Comparison of ENCODE assay signal across 22 cellular contexts in genomic region chr12:21483531-21483930, GRCh38. TPM values are rescaled to one million over a fixed set of nuclear protein-coding genes. Genes with fewer than 3 reads are reported as not detected.
A peak's percentile ranks its signal among the peaks of the same experiment; 100 is the strongest.
DNase-seq lines count a peak whose midpoint lies in the region; ATAC-seq and FAIRE-seq lines count a peak whose summit lies in the region.
"Had no signal": no experiment of that assay in that cellular context is flagged by ENCODE, and none has a peak within 500 bp of the region (broad histone marks: within the 10 kb centered on the region; RNA-seq: fewer than 3 reads in every experiment).

No MANE protein-coding gene starts in this region.

- ATAC-seq in HG03095 (IDR thresholded peaks at IDR 0.05; ENCODE audit: unreplicated experiment) = no peak
- ATAC-seq: esophagus mucosa, gastroesophageal sphincter had no signal

- H3K4me1 Mint-ChIP-seq in T-helper 2 cell treated with Interferon-gamma antibody and Interleukin-4, amounts not matched to agents 5 μg/mL and 100 μg/mL, for 36 hours (ENCODE audit: low read depth) = peaks cover 10% of the 10 kb centered on the region

- FAIRE-seq in frontal cortex (lab: Jason Lieb, UNC) = no peak

- peaks cover 23% of the 10 kb centered on the region for H3K36me3 Mint-ChIP-seq in T-helper 2 cell treated with Interferon-gamma antibody and Interleukin-4, amounts not matched to agents 5 μg/mL and 100 μg/mL, for 36 hours (ENCODE audit: low read depth)

- no peaks in the 10 kb centered on the region for H3K27me3 Mint-ChIP-seq in T-helper 2 cell treated with Interferon-gamma antibody and Interleukin-4, amounts not matched to agents 5 μg/mL and 100 μg/mL, for 36 hours (ENCODE audit: low read depth)
- H3K27me3 Mint-ChIP-seq: activated CD4-positive, alpha-beta T cell treated with anti-CD3 and anti-CD28 coated beads, Interleukin-2, amount 10 ng/mL, durations not matched to agents 7 days and 5 days had no signal

- no peak overlapping the region for H3K4me3 Mint-ChIP-seq in T-helper 2 cell treated with Interferon-gamma antibody and Interleukin-4, amounts not matched to agents 5 μg/mL and 100 μg/mL, for 36 hours
- H3K4me3 Mint-ChIP-seq: activated CD4-positive, alpha-beta T cell treated with anti-CD3 and anti-CD28 coated beads, Interleukin-2, amount 10 ng/mL, durations not matched to agents 7 days and 5 days had no signal

- DNase-seq in DMS153 treated with DMSO at 0.1 percent for 48 hours (lab: John Stamatoyannopoulos, UW; ENCODE audit: unreplicated experiment) (peak; percentile 79), NCI-H1092 (lab: John Stamatoyannopoulos, UW) (peak; percentile 75), NCI-H2081 treated with DMSO at 0.1 percent for 48 hours (lab: John Stamatoyannopoulos, UW) (peak; percentile 57), NCI-H748 (lab: John Stamatoyannopoulos, UW; ENCODE audit: unreplicated experiment) (peak; percentile 85), DMS114 treated with DMSO at 0.1 percent for 48 hours (lab: John Stamatoyannopoulos, UW; ENCODE audit: unreplicated experiment) (no peak), frontal cortex (ENCODE audit: low spot score in 2 of 2) (no peak)
- DNase-seq in T-helper 2 cell treated with Interferon-gamma antibody and Interleukin-4, amounts not matched to agents 5 μg/mL and 100 μg/mL, for 36 hours (ENCODE audit: low spot score) = no peak
- DNase-seq: activated CD4-positive, alpha-beta T cell treated with anti-CD3 and anti-CD28 coated beads, Interleukin-2, amount 10 ng/mL, durations not matched to agents 7 days and 5 days; activated CD8-positive, alpha-beta memory T cell treated with anti-CD3 and anti-CD28 coated beads, Interleukin-2, amount 50 U/mL, for 4 hours; BE2C; COR-L47; effector CD4-positive, alpha-beta T cell; kidney; NCI-H526; nucleus accumbens; PC-9; spleen; T-helper 1 cell; upper lobe of left lung had no signal

- no peaks in the 10 kb centered on the region for H3K9me3 Mint-ChIP-seq in T-helper 2 cell treated with Interferon-gamma antibody and Interleukin-4, amounts not matched to agents 5 μg/mL and 100 μg/mL, for 36 hours
- H3K9me3 Mint-ChIP-seq: activated CD4-positive, alpha-beta T cell treated with anti-CD3 and anti-CD28 coated beads, Interleukin-2, amount 10 ng/mL, durations not matched to agents 7 days and 5 days had no signal

- no peak overlapping the region for H3K27ac Mint-ChIP-seq in T-helper 2 cell treated with Interferon-gamma antibody and Interleukin-4, amounts not matched to agents 5 μg/mL and 100 μg/mL, for 36 hours
- H3K27ac Mint-ChIP-seq: activated CD4-positive, alpha-beta T cell treated with anti-CD3 and anti-CD28 coated beads, Interleukin-2, amount 10 ng/mL, durations not matched to agents 7 days and 5 days had no signal

RNA-seq across cellular contexts. Expression of gene RECQL, which starts 17.9 kb away (rescaled TPM):
- 33.0 TPM for total RNA-seq in frontal cortex

RNA-seq across cellular contexts. Expression of gene GOLT1B, which starts 18.1 kb away (rescaled TPM):
- 47.7 TPM for total RNA-seq in frontal cortex

RNA-seq across cellular contexts. Expression of gene SPX, which starts 42.6 kb away (rescaled TPM):
- total RNA-seq in frontal cortex = 0.41 TPM

RNA-seq across cellular contexts. Expression of gene PYROXD1, which starts 46.1 kb away (rescaled TPM):
- 17.5 TPM for total RNA-seq in frontal cortex

Comparison
In these comparisons a context has a peak if more than half of its experiments do, and no peak if none do; other contexts are left out.
1. DNase-seq: peak in DMS153 treated with DMSO at 0.1 percent for 48 hours (single experiment), NCI-H1092 (single experiment), NCI-H2081 treated with DMSO at 0.1 percent for 48 hours (single experiment) and NCI-H748 (single experiment); none in DMS114 treated with DMSO at 0.1 percent for 48 hours (single experiment), frontal cortex (0 of 2) and T-helper 2 cell treated with Interferon-gamma antibody and Interleukin-4, amounts not matched to agents 5 μg/mL and 100 μg/mL, for 36 hours (single experiment).